24 cellular contexts compared by ENCODE assay signal in genomic region chr19:44772969-44773368, GRCh38. TPM values are rescaled to one million over a fixed set of nuclear protein-coding genes. Genes with fewer than 3 reads are reported as not detected.
"Had no signal": no experiment of that assay in that cellular context is flagged by ENCODE, and none has a peak within 500 bp of the region (broad histone marks: within the 10 kb centered on the region; RNA-seq: fewer than 3 reads in every experiment).

No MANE protein-coding gene starts in this region.

- H3K9me3 ChIP-seq: colonic mucosa, gastroesophageal sphincter, mucosa of descending colon, prostate gland, uterus had no signal

- H3K27me3 ChIP-seq: colonic mucosa, uterus had no signal

- H3K4me3 ChIP-seq: colonic mucosa, gastroesophageal sphincter, heart left ventricle, mucosa of descending colon, prostate gland, tibial nerve, uterus had no signal

- H3K27ac ChIP-seq: colonic mucosa, gastroesophageal sphincter, heart left ventricle, prostate gland, tibial nerve, uterus, VCaP had no signal

- H3K36me3 ChIP-seq: colonic mucosa, gastroesophageal sphincter, heart left ventricle, prostate gland, tibial nerve, uterus had no signal

- DNase-seq: activated CD4-positive, alpha-beta T cell treated with anti-CD3 and anti-CD28 coated beads, Interleukin-2, amount 50 U/mL, for 1 hour; activated CD4-positive, CD25-positive, alpha-beta regulatory T cell treated with anti-CD3 and anti-CD28 coated beads, Interleukin-2, amount 50 U/mL, for 72 hours; activated CD8-positive, alpha-beta memory T cell treated with anti-CD3 and anti-CD28 coated beads, Interleukin-2, amount 50 U/mL, for 4 hours; activated effector memory CD4-positive, alpha-beta T cell treated with Interleukin-2 at 50 U/mL for 16 hours; activated naive CD4-positive, alpha-beta T cell treated with anti-CD3 and anti-CD28 coated beads, Interleukin-2, amount 10 ng/mL, durations not matched to agents 7 days and 5 days; activated naive CD8-positive, alpha-beta T cell treated with anti-CD3 and anti-CD28 coated beads, Interleukin-2, amount 50 U/mL, for 24 hours; activated T-cell treated with anti-CD3 and anti-CD28 coated beads, Interleukin-2, amount 50 U/mL, for 4 hours; colonic mucosa; erythroblast; heart left ventricle; kidney glomerular epithelial cell; mesenchymal stem cell; mucosa of descending colon; naive thymus-derived CD4-positive, alpha-beta T cell; right cardiac atrium; small intestine; stimulated activated CD4-positive, alpha-beta T cell treated with anti-CD3 and anti-CD28 coated beads, Interleukin-15, amount 100 ng/mL, for 24 hours; stimulated activated CD4-positive, alpha-beta T cell treated with anti-CD3 and anti-CD28 coated beads, Interleukin-2, amount 100 ng/mL, for 48 hours; uterus had no signal

- ATAC-seq: activated naive CD8-positive, alpha-beta T cell treated with anti-CD3 and anti-CD28 coated beads, Interleukin-2, amount 50 U/mL, for 24 hours; activated T-cell treated with anti-CD3 and anti-CD28 coated beads, Interleukin-2, amount 50 U/mL, for 4 hours; gastroesophageal sphincter; heart left ventricle; mucosa of descending colon; naive thymus-derived CD4-positive, alpha-beta T cell; right cardiac atrium had no signal

RNA-seq across cellular contexts. Expression of gene CBLC, which starts 4.7 kb away (rescaled TPM):
- total RNA-seq: heart left ventricle; naive thymus-derived CD4-positive, alpha-beta T cell; osteocyte; right cardiac atrium; tibial nerve had no signal
- polyA plus RNA-seq: naive thymus-derived CD4-positive, alpha-beta T cell; right cardiac atrium had no signal

RNA-seq across cellular contexts. Expression of gene BCAM, which starts 35.9 kb away (rescaled TPM):
- polyA plus RNA-seq: naive thymus-derived CD4-positive, alpha-beta T cell had no signal
